Comparison of ENCODE assay signal across 11 cellular contexts in the genomic region with DNA sequence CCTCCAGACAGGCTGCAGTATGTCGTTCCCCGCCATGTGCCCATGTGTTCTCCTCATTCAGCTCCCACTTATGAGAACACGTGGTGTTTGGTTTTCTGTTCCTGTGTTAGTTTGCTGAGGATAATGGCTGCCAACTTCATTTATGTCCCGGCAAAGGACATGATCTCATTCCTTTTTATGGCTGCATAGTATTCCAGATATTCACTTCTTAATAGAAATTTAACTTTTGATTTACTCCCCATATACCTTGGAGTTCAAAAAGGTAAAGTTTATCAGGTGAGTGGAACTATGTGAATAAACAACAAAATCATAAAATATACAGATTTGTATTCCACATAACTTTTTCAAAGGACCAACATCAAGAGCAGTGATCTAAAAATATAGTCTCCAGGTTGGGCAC.
"Had no signal": no experiment of that assay in that cellular context is flagged by ENCODE, and none has a peak within 500 bp of the region (broad histone marks: within the 10 kb centered on the region; RNA-seq: fewer than 3 reads in every experiment).

No MANE protein-coding gene starts in this region.

- H3K4me3 ChIP-seq: GM23248, GM23338, HAP-1 had no signal

- DNase-seq: GM23248, GOT3, H7, H9, HCEC 1CT, HFFc6 had no signal

- FAIRE-seq: H1, H54 had no signal

- H3K9me3 ChIP-seq: HAP-1 had no signal

- H2AFZ ChIP-seq: GM23248, GM23338 had no signal

- H3K9ac ChIP-seq: GM23248 had no signal

- ATAC-seq: GM23338, HCT116 had no signal

- H3K4me1 ChIP-seq: HAP-1 had no signal

- H3K27ac ChIP-seq: GM23248 had no signal

- H3K4me2 ChIP-seq: GM23338 had no signal

- H3K36me3 ChIP-seq: HAP-1 had no signal
